Comparison of ENCODE assay signal across 8 cellular contexts in genomic region chr1:30191154-30191702, GRCh38.
DNase-seq lines count a peak whose midpoint lies in the region; ATAC-seq lines count a peak whose summit lies in the region.

No MANE protein-coding gene starts in this region.

- no peaks in the 10 kb centered on the region for H3K36me3 Mint-ChIP-seq in activated T-helper 17 cell treated with anti-CD3 and anti-CD28 coated beads, Interleukin-2, amount 50 U/mL, for 72 hours (ENCODE audit: low read depth)

- DNase-seq in AG08396 (ENCODE audit: low spot score) (peak; percentile 34), M059J (ENCODE audit: low read depth) (peak; percentile 72), left colon (peak; percentile 9 to 35), NCI-H2196 (lab: John Stamatoyannopoulos, UW; ENCODE audit: unreplicated experiment) (no peak)

- peak overlapping the region; percentile 52 for H3K4me3 Mint-ChIP-seq in activated T-helper 17 cell treated with anti-CD3 and anti-CD28 coated beads, Interleukin-2, amount 50 U/mL, for 72 hours

- H3K27me3 Mint-ChIP-seq in activated T-helper 17 cell treated with anti-CD3 and anti-CD28 coated beads, Interleukin-2, amount 50 U/mL, for 72 hours = no peaks in the 10 kb centered on the region

- peak; percentile 98 for ATAC-seq in activated T-helper 17 cell treated with anti-CD3 and anti-CD28 coated beads, Interleukin-2, amount 50 U/mL, for 72 hours (replicated peaks)
- ATAC-seq in left colon (peak; percentile 56), GM19395 (IDR thresholded peaks at IDR 0.05; ENCODE audit: unreplicated experiment) (no peak), GM21529 (IDR thresholded peaks at IDR 0.05; ENCODE audit: unreplicated experiment) (no peak), GM21390 (IDR thresholded peaks at IDR 0.05; ENCODE audit: unreplicated experiment) (no peak)

- H3K9me3 Mint-ChIP-seq in activated T-helper 17 cell treated with anti-CD3 and anti-CD28 coated beads, Interleukin-2, amount 50 U/mL, for 72 hours = no peaks in the 10 kb centered on the region

- peak overlapping the region; percentile 83 for H3K27ac Mint-ChIP-seq in activated T-helper 17 cell treated with anti-CD3 and anti-CD28 coated beads, Interleukin-2, amount 50 U/mL, for 72 hours

- H3K4me1 Mint-ChIP-seq in activated T-helper 17 cell treated with anti-CD3 and anti-CD28 coated beads, Interleukin-2, amount 50 U/mL, for 72 hours = peaks cover 38% of the 10 kb centered on the region

- intact Hi-C loops in left colon (cut with DNase I, micrococcal nuclease) = no loop called here

Comparison
In these comparisons a context has a peak if more than half of its experiments do, and no peak if none do; other contexts are left out.
1. ATAC-seq: peak in activated T-helper 17 cell treated with anti-CD3 and anti-CD28 coated beads, Interleukin-2, amount 50 U/mL, for 72 hours (single experiment) and left colon (single experiment); none in GM19395 (single experiment), GM21529 (single experiment) and GM21390 (single experiment).